In the genomic region with DNA sequence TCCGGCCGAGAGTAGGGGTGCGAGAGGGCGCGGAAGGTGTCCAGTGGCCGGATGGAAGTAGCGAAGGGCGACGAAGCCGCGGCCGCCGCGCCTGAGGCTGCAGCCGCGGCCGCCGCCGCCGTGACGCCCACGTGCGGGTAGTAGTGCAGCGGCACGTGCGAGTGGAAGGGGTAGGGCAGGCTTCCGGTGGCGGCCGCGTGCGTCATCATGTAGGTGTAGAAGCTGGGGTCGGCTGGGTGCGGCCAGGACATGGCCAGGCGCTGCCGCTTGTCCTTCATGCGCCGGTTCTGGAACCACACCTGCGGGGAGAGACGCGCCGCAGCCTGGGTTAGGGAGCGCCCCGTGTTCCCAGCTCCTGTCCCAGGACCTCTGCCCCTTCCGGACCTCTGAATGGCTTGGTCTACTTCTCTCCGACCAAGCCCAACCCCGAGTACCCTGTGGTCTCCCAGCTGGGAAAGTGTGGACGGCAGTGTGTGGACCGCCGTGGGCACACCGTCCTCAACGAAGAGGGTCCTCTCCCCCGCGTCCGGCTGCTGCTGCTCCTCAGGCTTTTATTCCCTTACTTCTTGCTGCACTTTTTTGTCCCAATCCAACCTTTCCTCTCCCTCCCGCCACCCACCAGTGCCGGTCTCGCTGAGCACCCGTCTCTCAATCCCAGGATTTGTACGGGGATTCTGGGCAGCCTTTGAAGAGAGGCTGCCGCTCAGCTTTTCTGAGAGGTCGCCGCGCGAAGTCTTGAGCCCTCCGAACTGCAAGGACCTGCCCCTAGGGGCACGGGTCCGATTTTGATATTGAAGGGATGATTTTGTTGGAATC, we compare ENCODE assay signal across 9 cellular contexts. TPM values are rescaled to one million over a fixed set of nuclear protein-coding genes. Genes with fewer than 3 reads are reported as not detected.
DNase-seq lines count a peak whose midpoint lies in the region; ATAC-seq lines count a peak whose summit lies in the region.
"Had no signal": no experiment of that assay in that cellular context is flagged by ENCODE, and none has a peak within 500 bp of the region (broad histone marks: within the 10 kb centered on the region; RNA-seq: fewer than 3 reads in every experiment).

No MANE protein-coding gene starts in this region.

- peak overlapping the region; percentile 44 for H3K14ac ChIP-seq in trophoblast cell (ENCODE audit: low read length)

- ATAC-seq in HG02642 (IDR thresholded peaks at IDR 0.05; ENCODE audit: poor library complexity, unreplicated experiment), result no peak

- no CpG with 5 or more reads among the region's 67 CpGs for WGBS in trophoblast cell (ENCODE audit: extremely low coverage, insufficient coverage, insufficient read length)

- H3K4me3 Mint-ChIP-seq in dendritic cell treated with granulocyte-macrophage colony-stimulating factor and Interleukin-4, amounts not matched to agents 40 ng/mL and 50 ng/mL, for 4 days, result peak overlapping the region; percentile 53

- no peak overlapping the region for H2AK5ac ChIP-seq in trophoblast cell (ENCODE audit: low read length)

- H4K12ac ChIP-seq in trophoblast cell (ENCODE audit: low read depth, low read length), result no peak overlapping the region

- no peak overlapping the region for H4K91ac ChIP-seq in trophoblast cell (ENCODE audit: low read depth, low read length)

- no peaks in the 10 kb centered on the region for H3K79me2 ChIP-seq in trophoblast cell (ENCODE audit: control insufficient read depth, insufficient read depth, low read length, poor library complexity)

- H3K4ac ChIP-seq in trophoblast cell (ENCODE audit: low read depth, low read length), result no peak overlapping the region

- intact Hi-C loops in dendritic cell treated with granulocyte-macrophage colony-stimulating factor and Interleukin-4, amounts not matched to agents 40 ng/mL and 50 ng/mL, for 4 days (cut with micrococcal nuclease), result no loop called here

- H3K4me1 Mint-ChIP-seq in dendritic cell treated with granulocyte-macrophage colony-stimulating factor and Interleukin-4, amounts not matched to agents 40 ng/mL and 50 ng/mL, for 4 days (ENCODE audit: low read depth), result peaks cover 42% of the 10 kb centered on the region

- H3K27ac ChIP-seq in HUES6 (ENCODE audit: low read depth, low read length), result no peak overlapping the region
- H3K27ac ChIP-seq in trophoblast cell (ENCODE audit: low read depth, low read length), result no peak overlapping the region
- H3K27ac ChIP-seq: dorsolateral prefrontal cortex had no signal

- H3K9ac ChIP-seq in HUES6 (ENCODE audit: low read length) (no peak overlapping the region), trophoblast cell (ENCODE audit: low read length) (no peak overlapping the region)

- H3K4me2 ChIP-seq in trophoblast cell (ENCODE audit: low read length), result peak overlapping the region; percentile 59

- no peak overlapping the region for H3K23ac ChIP-seq in trophoblast cell (ENCODE audit: low read length)

- H3K27ac Mint-ChIP-seq in dendritic cell treated with granulocyte-macrophage colony-stimulating factor and Interleukin-4, amounts not matched to agents 40 ng/mL and 50 ng/mL, for 4 days, result no peak overlapping the region

- H3K4me3 ChIP-seq in HUES6 (ENCODE audit: low read depth, low read length), result peak overlapping the region; percentile 49
- H3K4me3 ChIP-seq in trophoblast cell (ENCODE audit: low read depth, low read length), result peak overlapping the region; percentile 67

- H3K18ac ChIP-seq in trophoblast cell (ENCODE audit: low read length), result no peak overlapping the region

- peaks cover 81% of the 10 kb centered on the region for H3K27me3 Mint-ChIP-seq in dendritic cell treated with granulocyte-macrophage colony-stimulating factor and Interleukin-4, amounts not matched to agents 40 ng/mL and 50 ng/mL, for 4 days

- H3K79me1 ChIP-seq in trophoblast cell (ENCODE audit: low read length), result peaks cover 1% of the 10 kb centered on the region

- H2BK12ac ChIP-seq in trophoblast cell (ENCODE audit: low read length), result no peak overlapping the region

- peak overlapping the region; percentile 17 for H2BK120ac ChIP-seq in trophoblast cell (ENCODE audit: insufficient read depth, low read length, poor library complexity)

- H3K9me3 Mint-ChIP-seq in dendritic cell treated with granulocyte-macrophage colony-stimulating factor and Interleukin-4, amounts not matched to agents 40 ng/mL and 50 ng/mL, for 4 days, result no peaks in the 10 kb centered on the region

- H3K27me3 ChIP-seq in HUES6 (ENCODE audit: control insufficient read depth, insufficient read depth, low read length), result peaks cover 96% of the 10 kb centered on the region
- peaks cover 77% of the 10 kb centered on the region for H3K27me3 ChIP-seq in trophoblast cell (ENCODE audit: insufficient read depth, low read length)

- H3K36me3 Mint-ChIP-seq in dendritic cell treated with granulocyte-macrophage colony-stimulating factor and Interleukin-4, amounts not matched to agents 40 ng/mL and 50 ng/mL, for 4 days (ENCODE audit: low read depth), result no peaks in the 10 kb centered on the region

- H4K8ac ChIP-seq in trophoblast cell (ENCODE audit: low read depth, low read length), result peak overlapping the region; percentile 43

- DNase-seq in D341Med (ENCODE audit: low spot score) (peak; percentile 70), trophoblast cell (peak in 1 of 2 donors; percentile 11), RPMI8226 (no peak)
- DNase-seq in central memory CD4-positive, alpha-beta T cell, result no peak
- DNase-seq in activated CD4-positive, CD25-positive, alpha-beta regulatory T cell treated with anti-CD3 and anti-CD28 coated beads, Interleukin-2, amount 50 U/mL, for 72 hours, result no peak
- DNase-seq: dorsolateral prefrontal cortex had no signal

- H3K36me3 ChIP-seq in HUES6 (ENCODE audit: control insufficient read depth, insufficient read depth, low read length) (no peaks in the 10 kb centered on the region), trophoblast cell (ENCODE audit: control insufficient read depth in 1 of 2, insufficient read depth in 2 of 2, low read length in 2 of 2) (no peaks in the 10 kb centered on the region)

- no peak overlapping the region for H2BK5ac ChIP-seq in trophoblast cell (ENCODE audit: low read depth, low read length, poor library complexity)

- H3K9me3 ChIP-seq in HUES6 (ENCODE audit: control insufficient read depth, insufficient read depth, low read depth, low read length) (no peaks in the 10 kb centered on the region), trophoblast cell (ENCODE audit: insufficient read depth, low read depth, low read length) (peaks cover 12% of the 10 kb centered on the region)

- H3K4me1 ChIP-seq in HUES6 (ENCODE audit: control insufficient read depth, insufficient read depth, low read length) (peaks cover 36% of the 10 kb centered on the region), trophoblast cell (ENCODE audit: control insufficient read depth in 1 of 2, insufficient read depth in 2 of 2, low read length in 2 of 2) (peaks cover 20% of the 10 kb centered on the region in 2 experiments)

- peak overlapping the region; percentile 88 for H2AFZ ChIP-seq in trophoblast cell (ENCODE audit: insufficient read depth, low read length, poor library complexity)

RNA-seq across cellular contexts. Expression of gene EVX2, which starts 3.0 kb away (rescaled TPM):
- 0.03 TPM in 2 replicates for polyA plus RNA-seq in trophoblast cell (2013)

RNA-seq across cellular contexts. Expression of gene HOXD13, which starts 11.8 kb away (rescaled TPM):
- polyA plus RNA-seq in trophoblast cell (2013), result 0.28 and 0.37 TPM in 2 replicates

RNA-seq across cellular contexts. Expression of gene HOXD12, which starts 18.8 kb away (rescaled TPM):
- polyA plus RNA-seq in trophoblast cell (2013), result 0.06 and 0.07 TPM in 2 replicates

RNA-seq across cellular contexts. Expression of gene HOXD11, which starts 26.3 kb away (rescaled TPM):
- 2.7 and 3.3 TPM in 2 replicates for polyA plus RNA-seq in trophoblast cell (2013)

RNA-seq across cellular contexts. Expression of gene HOXD10, which starts 35.8 kb away (rescaled TPM):
- polyA plus RNA-seq in trophoblast cell (2013), result 1.4 and 1.6 TPM in 2 replicates
